7 cellular contexts compared by ENCODE assay signal in the genomic region with DNA sequence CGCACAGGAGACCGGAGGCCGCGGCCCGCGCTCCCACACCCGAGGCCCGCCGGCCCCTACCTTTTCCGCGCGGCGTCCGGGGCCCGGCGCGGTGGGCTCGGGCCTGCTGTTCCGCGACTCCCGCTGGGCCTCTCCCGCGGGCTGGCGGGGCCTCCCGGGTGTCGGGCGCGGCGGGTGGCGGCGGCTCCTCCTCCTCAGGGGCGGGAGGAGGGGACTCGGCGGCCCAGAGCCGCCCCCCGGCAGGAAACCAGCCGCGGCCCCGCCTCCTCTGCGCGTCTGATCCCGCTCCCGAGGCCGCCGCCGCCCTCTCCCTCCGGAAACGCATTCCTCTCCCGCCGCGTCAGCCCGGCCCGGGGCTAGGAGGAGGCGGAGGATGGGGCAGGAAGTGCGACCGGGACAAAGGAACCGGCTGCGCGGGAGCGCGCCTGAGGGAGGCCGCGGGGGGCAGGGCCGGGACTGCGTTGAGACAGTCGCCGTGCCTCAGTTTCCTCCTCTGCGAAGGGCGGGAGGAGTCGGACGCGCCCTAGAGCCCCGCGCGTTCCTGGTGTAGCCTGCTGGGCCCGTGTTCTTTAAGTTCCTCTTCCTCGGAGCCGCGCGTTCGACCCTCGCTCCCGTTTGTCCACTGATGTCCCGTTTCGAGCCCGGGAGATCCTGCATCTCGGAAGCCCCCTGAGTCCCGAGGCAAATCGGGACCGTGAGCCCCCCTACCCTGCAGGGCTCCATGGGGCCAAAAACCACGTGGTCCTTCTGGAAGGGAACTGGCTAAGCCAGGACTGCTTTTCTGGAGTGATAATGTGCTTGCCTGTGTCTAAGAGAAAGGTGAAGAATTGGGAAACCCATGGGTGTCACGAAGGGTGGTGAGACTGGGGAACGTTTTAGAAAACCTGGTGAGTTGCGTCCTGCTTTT. TPM values are rescaled to one million over a fixed set of nuclear protein-coding genes. Genes with fewer than 3 reads are reported as not detected.
DNase-seq lines count a peak whose midpoint lies in the region; ATAC-seq and TF ChIP-seq lines count a peak whose summit lies in the region.

TSS of gene ITGB1 (minus strand) at position 146 of the 907 bp plus-strand sequence. CDS start 22,672 bp downstream, outside the sequence.

- peaks cover 7% of the 10 kb centered on the region for H3K36me3 ChIP-seq in brain microvascular endothelial cell (replicated peaks)
- no peaks in the 10 kb centered on the region for H3K36me3 ChIP-seq in iPS DF 6.9 (ENCODE audit: control insufficient read depth, insufficient read depth, low read length)
- no peaks in the 10 kb centered on the region for H3K36me3 ChIP-seq in gastrocnemius medialis

- intact Hi-C loops in gastrocnemius medialis (cut with DNase I; ENCODE audit: low total_unique reads): loop anchor here (1.0 to 10.0 kb wide), 5 partner anchors 22 to 904 kb away; partner anchors contain the start of genes CCDC7, KIF5B and NRP1

- H3K4me3 ChIP-seq in brain microvascular endothelial cell (ENCODE audit: low read depth, low read length): peak within 1 kb of the TSS; percentile 84
- H3K4me3 ChIP-seq in iPS DF 6.9 (ENCODE audit: low read length): peak within 1 kb of the TSS; percentile 85
- peak within 1 kb of the TSS; percentile 72 to 96 (median 76) for H3K4me3 ChIP-seq in gastrocnemius medialis

- peak; percentile 94 to 97 for TF ChIP-seq POLR2A in gastrocnemius medialis (IDR thresholded peaks at IDR 0.05)

- peak; percentile 55 for DNase-seq in NCI-H2107 treated with DMSO at 0.1 percent for 48 hours (lab: John Stamatoyannopoulos, UW; ENCODE audit: unreplicated experiment)
- peak; percentile 95 for DNase-seq in UCSD-AML1 (lab: John Stamatoyannopoulos, UW; ENCODE audit: unreplicated experiment)
- DNase-seq in brain microvascular endothelial cell: peak; percentile 91
- peak; percentile 88 for DNase-seq in iPS DF 6.9 (ENCODE audit: low read depth, low spot score)
- peak; percentile 94 to 96 for DNase-seq in gastrocnemius medialis

- in situ Hi-C loops in brain microvascular endothelial cell (cut with HindIII; ENCODE audit: low pct_ligation_motif_present, low sequenced_read_pairs) (no loop called here), gastrocnemius medialis (cut with MboI; ENCODE audit: low sequenced_read_pairs in 4 of 4) (no loop called here)

- no peaks in the 10 kb centered on the region for H3K9me3 ChIP-seq in iPS DF 6.9 (ENCODE audit: control insufficient read depth, insufficient read depth, low read length)
- H3K9me3 ChIP-seq in gastrocnemius medialis: no peaks in the 10 kb centered on the region

- H3K27me3 ChIP-seq in brain microvascular endothelial cell (replicated peaks): no peaks in the 10 kb centered on the region
- H3K27me3 ChIP-seq in iPS DF 6.9 (ENCODE audit: control insufficient read depth, insufficient read depth, low read length): no peaks in the 10 kb centered on the region
- H3K27me3 ChIP-seq in gastrocnemius medialis: no peaks in the 10 kb centered on the region

- H3K27ac ChIP-seq in brain microvascular endothelial cell: peak within 1 kb of the TSS; percentile 98
- H3K27ac ChIP-seq in iPS DF 6.9 (ENCODE audit: low read length): no peak within 1 kb of the TSS
- peak within 1 kb of the TSS; percentile 93 to 98 (median 96) for H3K27ac ChIP-seq in gastrocnemius medialis

- peaks cover 6% of the 10 kb centered on the region for H3K4me1 ChIP-seq in iPS DF 6.9 (ENCODE audit: control insufficient read depth, insufficient read depth, low read length)
- peaks cover 53 to 64% of the 10 kb centered on the region in 2 donors for H3K4me1 ChIP-seq in gastrocnemius medialis

- peak; percentile 46 for ATAC-seq in GM18519 (IDR thresholded peaks at IDR 0.05; ENCODE audit: low FRiP score, unreplicated experiment)
- ATAC-seq in HG03045 (IDR thresholded peaks at IDR 0.05; ENCODE audit: unreplicated experiment): peak; percentile 80
- ATAC-seq in gastrocnemius medialis: peak; percentile 87 to 90

- no CpG with 5 or more reads among the region's 94 CpGs for WGBS in iPS DF 6.9 (ENCODE audit: insufficient coverage, insufficient read length)

- TF ChIP-seq CTCF in brain microvascular endothelial cell (IDR thresholded peaks at IDR 0.05; ENCODE audit: low read depth, low read length, missing control alignments): no peak
- no peak for TF ChIP-seq CTCF in gastrocnemius medialis (IDR thresholded peaks at IDR 0.05 in 4 of 5, conservative IDR thresholded peaks at IDR 0.05 in 1 of 5)

RNA-seq across cellular contexts. Expression of gene ITGB1, which starts in this region (rescaled TPM):
- total RNA-seq in gastrocnemius medialis: 100 to 1,000 TPM; 242 to 379 (median 368) TPM
